ENCODE assay signal across 25 cellular contexts in the genomic region with DNA sequence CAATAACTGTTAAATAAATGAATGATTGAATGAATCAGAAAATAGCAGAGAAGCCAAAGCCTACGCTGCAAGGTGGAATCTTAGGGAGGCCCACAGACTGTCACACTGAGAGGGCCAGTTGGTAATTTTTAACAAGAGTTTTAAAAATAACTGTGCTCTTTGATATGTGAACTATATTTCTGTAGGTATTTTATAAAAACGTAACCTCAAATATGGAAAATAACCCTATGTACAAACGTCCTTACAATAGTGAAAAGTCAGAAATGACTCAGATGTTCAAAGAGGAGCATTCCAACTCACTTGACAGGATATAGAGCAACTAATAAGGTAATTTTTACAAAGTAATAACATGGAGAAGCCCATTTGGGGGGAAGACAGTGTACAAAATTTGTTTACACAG. TPM values are rescaled to one million over a fixed set of nuclear protein-coding genes. Genes with fewer than 3 reads are reported as not detected.
DNase-seq lines count a peak whose midpoint lies in the region; ATAC-seq and FAIRE-seq lines count a peak whose summit lies in the region.
"Had no signal": no experiment of that assay in that cellular context is flagged by ENCODE, and none has a peak within 500 bp of the region (broad histone marks: within the 10 kb centered on the region; RNA-seq: fewer than 3 reads in every experiment).

No MANE protein-coding gene starts in this region.

- DNase-seq in frontal cortex (ENCODE audit: low spot score in 2 of 2) (no peak), kidney glomerular epithelial cell (lab: John Stamatoyannopoulos, UW) (no peak), DMS53 (lab: John Stamatoyannopoulos, UW) (no peak), GF-D8 (lab: John Stamatoyannopoulos, UW) (no peak)
- DNase-seq: activated CD4-positive, CD25-positive, alpha-beta regulatory T cell treated with anti-CD3 and anti-CD28 coated beads, Interleukin-2, amount 50 U/mL, for 72 hours; activated naive CD4-positive, alpha-beta T cell treated with anti-CD3 and anti-CD28 coated beads for 36 hours; activated T-cell treated with anti-CD3 and anti-CD28 coated beads, Interleukin-2, amount 50 U/mL, for 4 hours; amniotic stem cell; CD4-positive, CD25-positive, alpha-beta regulatory T cell; colonic mucosa; DMS 273 treated with DMSO at 0.1 percent for 48 hours; esophagus squamous epithelium; NCI-H510A treated with DMSO at 0.1 percent for 48 hours; T-cell; testis had no signal

- FAIRE-seq in frontal cortex (lab: Jason Lieb, UNC), result no peak
- FAIRE-seq: bronchial epithelial cell, keratinocyte, RCC 7860, TTC549 had no signal

- ATAC-seq in GM18907 (IDR thresholded peaks at IDR 0.05; ENCODE audit: unreplicated experiment), result peak; percentile 74
- ATAC-seq in HG02588 (IDR thresholded peaks at IDR 0.05; ENCODE audit: unreplicated experiment), result peak; percentile 52
- ATAC-seq in HG03108 (IDR thresholded peaks at IDR 0.05; ENCODE audit: unreplicated experiment), result peak; percentile 62
- ATAC-seq: activated T-cell treated with anti-CD3 and anti-CD28 coated beads, Interleukin-2, amount 50 U/mL, for 4 hours; gastroesophageal sphincter; T-cell had no signal

RNA-seq across cellular contexts. Expression of gene TMEM273, which starts 18.9 kb away (rescaled TPM):
- total RNA-seq in frontal cortex, result 2.4 TPM
- total RNA-seq: bronchial epithelial cell, G401, M059J had no signal
